8 cellular contexts compared by ENCODE assay signal in the genomic region with DNA sequence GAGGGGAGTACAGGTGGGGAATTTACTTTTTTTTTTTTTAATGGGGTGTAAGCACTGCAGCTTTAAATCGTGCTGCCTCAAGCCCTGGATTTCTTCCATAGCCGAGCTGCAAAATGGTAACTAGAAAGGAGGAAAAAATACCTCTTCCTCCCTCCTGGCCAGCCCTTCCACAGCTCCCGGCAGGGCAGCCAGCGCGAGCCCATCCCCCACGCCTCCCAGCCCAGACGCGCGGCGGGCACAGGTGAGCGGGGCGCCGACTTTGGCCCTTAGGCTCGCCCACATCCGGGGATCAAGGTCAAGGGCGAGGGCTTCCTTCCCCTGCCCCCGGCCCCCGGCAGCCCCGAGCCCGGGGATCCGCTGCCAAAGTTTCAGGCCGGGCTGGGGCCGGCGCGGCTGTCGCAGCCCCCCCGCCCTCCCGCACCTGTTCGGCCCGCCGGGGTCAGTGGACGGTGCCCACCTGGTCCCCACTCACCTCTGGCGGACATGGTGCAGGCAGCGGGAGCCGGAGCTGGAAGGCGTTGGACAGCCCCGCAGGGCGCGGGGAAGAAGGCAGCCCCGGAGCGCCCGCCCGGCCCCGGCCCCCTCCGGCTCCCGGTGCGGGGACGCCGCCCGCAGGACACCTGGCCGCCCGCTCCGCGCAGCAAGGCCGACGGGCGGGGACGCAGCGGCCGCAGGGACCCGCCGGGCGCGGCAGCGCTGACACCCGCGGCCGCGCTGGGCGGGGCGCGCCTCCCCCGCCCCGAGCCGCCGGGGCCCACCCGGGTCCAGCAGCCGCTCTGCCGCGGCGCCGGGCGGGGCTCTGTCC. TPM values are rescaled to one million over a fixed set of nuclear protein-coding genes. Genes with fewer than 3 reads are reported as not detected.
A peak's percentile ranks its signal among the peaks of the same experiment; 100 is the strongest.
DNase-seq lines count a peak whose midpoint lies in the region; TF ChIP-seq lines count a peak whose summit lies in the region.

No MANE protein-coding gene starts in this region.

- intact Hi-C loops in CD14-positive monocyte (cut with micrococcal nuclease): no loop called here
- intact Hi-C loops in activated naive CD4-positive, alpha-beta T cell treated with anti-CD3 and anti-CD28 coated beads for 36 hours (cut with micrococcal nuclease): no loop called here

- H3K36me3 Mint-ChIP-seq in CD14-positive monocyte: peaks cover 0 to 3% of the 10 kb centered on the region in 2 donors
- no peaks in the 10 kb centered on the region for H3K36me3 Mint-ChIP-seq in activated naive CD4-positive, alpha-beta T cell treated with anti-CD3 and anti-CD28 coated beads for 36 hours (ENCODE audit: low read depth)
- no peaks in the 10 kb centered on the region for H3K36me3 Mint-ChIP-seq in progenitor cell of endocrine pancreas (ENCODE audit: insufficient read depth)

- no peak for TF ChIP-seq CTCF in CD14-positive monocyte (IDR thresholded peaks at IDR 0.05)
- no peak for TF ChIP-seq CTCF in HFF-Myc (IDR thresholded peaks at IDR 0.05; ENCODE audit: low read depth, low read length, missing control alignments)
- no peak for TF ChIP-seq CTCF in cardiac muscle cell (IDR thresholded peaks at IDR 0.05; ENCODE audit: low read depth, low read length)
- no peak for TF ChIP-seq CTCF in progenitor cell of endocrine pancreas (IDR thresholded peaks at IDR 0.05; ENCODE audit: unreplicated experiment)

- CTCF ChIA-PET in activated naive CD4-positive, alpha-beta T cell treated with anti-CD3 and anti-CD28 coated beads for 36 hours (lab: Charles Lee): no interaction called here

- H3K4me3 ChIP-seq in HFF-Myc (replicated peaks; ENCODE audit: low read depth, low read length): peak overlapping the region; percentile 60
- peak overlapping the region; percentile 85 for H3K4me3 ChIP-seq in cardiac muscle cell

- peak overlapping the region; percentile 31 for H3K27ac ChIP-seq in cardiac muscle cell

- H3K27me3 ChIP-seq in cardiac muscle cell: peaks cover 24% of the 10 kb centered on the region

- no peaks in the 10 kb centered on the region for H3K9me3 ChIP-seq in cardiac muscle cell (ENCODE audit: low read depth)

- peaks cover 6% of the 10 kb centered on the region for H3K4me1 ChIP-seq in cardiac muscle cell (ENCODE audit: low read depth)

- H3K4me1 Mint-ChIP-seq in CD14-positive monocyte (peaks cover 7% of the 10 kb centered on the region), progenitor cell of endocrine pancreas (ENCODE audit: low read depth) (peaks cover 6% of the 10 kb centered on the region)
- H3K4me1 Mint-ChIP-seq in activated naive CD4-positive, alpha-beta T cell treated with anti-CD3 and anti-CD28 coated beads for 36 hours (ENCODE audit: low read depth): peaks cover 7% of the 10 kb centered on the region

- H3K9me3 Mint-ChIP-seq in CD14-positive monocyte (peaks cover 0 to 7% (median 0%) of the 10 kb centered on the region in 7 donors), progenitor cell of endocrine pancreas (ENCODE audit: low read depth) (no peaks in the 10 kb centered on the region)
- H3K9me3 Mint-ChIP-seq in activated naive CD4-positive, alpha-beta T cell treated with anti-CD3 and anti-CD28 coated beads for 36 hours: no peaks in the 10 kb centered on the region

- H3K36me3 ChIP-seq in cardiac muscle cell: no peaks in the 10 kb centered on the region

- peaks cover 36 to 49% (median 41%) of the 10 kb centered on the region in 3 donors for H3K27me3 Mint-ChIP-seq in CD14-positive monocyte (ENCODE audit: low read depth in 3 of 3)
- H3K27me3 Mint-ChIP-seq in activated naive CD4-positive, alpha-beta T cell treated with anti-CD3 and anti-CD28 coated beads for 36 hours (ENCODE audit: low read depth): peaks cover 33% of the 10 kb centered on the region
- peaks cover 30% of the 10 kb centered on the region for H3K27me3 Mint-ChIP-seq in progenitor cell of endocrine pancreas

- H3K4me3 Mint-ChIP-seq in CD14-positive monocyte (peak overlapping the region; percentile 68 to 79), progenitor cell of endocrine pancreas (ENCODE audit: low read depth) (peak overlapping the region; percentile 75)
- H3K4me3 Mint-ChIP-seq in activated naive CD4-positive, alpha-beta T cell treated with anti-CD3 and anti-CD28 coated beads for 36 hours: peak overlapping the region; percentile 58

- H3K27ac Mint-ChIP-seq in CD14-positive monocyte (no peak overlapping the region), progenitor cell of endocrine pancreas (no peak overlapping the region)
- H3K27ac Mint-ChIP-seq in activated naive CD4-positive, alpha-beta T cell treated with anti-CD3 and anti-CD28 coated beads for 36 hours: no peak overlapping the region

- DNase-seq in CD14-positive monocyte (ENCODE audit: low spot score): no peak
- no peak for DNase-seq in HFF-Myc (ENCODE audit: extremely low read depth, low read depth)
- peak; percentile 9 for DNase-seq in activated naive CD4-positive, alpha-beta T cell treated with anti-CD3 and anti-CD28 coated beads for 36 hours
- DNase-seq in cardiac muscle cell (ENCODE audit: low read depth in 1 of 2, low spot score in 1 of 2): peak in 1 of 2 donors; percentile 56
- DNase-seq in progenitor cell of endocrine pancreas (ENCODE audit: low spot score, unreplicated experiment): peak; percentile 46
- no peak for DNase-seq in cortex of kidney (lab: John Stamatoyannopoulos, UW)
- no peak for DNase-seq in OCI-M1 (lab: John Stamatoyannopoulos, UW)
- DNase-seq in SK-N-DZ (ENCODE audit: low spot score): no peak

RNA-seq across cellular contexts. Expression of a gene that starts 53.8 kb away (rescaled TPM):
- polyA plus RNA-seq in CD14-positive monocyte (1 to 10 TPM; 4.4 to 9.2 TPM), cardiac muscle cell (14.8 and 37.8 TPM in 2 replicates)
- 10 to 100 TPM in 1 of 2 experiments, 1 to 10 TPM in 1; 8.7 to 11.4 TPM for total RNA-seq in activated naive CD4-positive, alpha-beta T cell treated with anti-CD3 and anti-CD28 coated beads for 36 hours
- total RNA-seq in cardiac muscle cell (37.5 and 49.4 TPM in 2 replicates), progenitor cell of endocrine pancreas (22.7 and 22.9 TPM in 2 replicates)
- 6.1 and 7.3 TPM in 2 replicates for polyA plus RNA-seq in SK-N-DZ (2014; cell fraction: cytosol; rRNA removed)
- polyA plus RNA-seq in SK-N-DZ (2014; cell fraction: nucleus; rRNA removed): 19.5 and 20.6 TPM in 2 replicates

Comparison
In these comparisons a context has a peak if more than half of its experiments do, and no peak if none do; other contexts are left out.
1. DNase-seq: peak in activated naive CD4-positive, alpha-beta T cell treated with anti-CD3 and anti-CD28 coated beads for 36 hours (single experiment) and progenitor cell of endocrine pancreas (single experiment); none in CD14-positive monocyte (single experiment), HFF-Myc (single experiment), cortex of kidney (single experiment), OCI-M1 (single experiment) and SK-N-DZ (single experiment).
2. Peak in every context shown above with its lines, with median percentiles within 50 percentile points of each other: H3K4me3 Mint-ChIP-seq.